Comparison of ENCODE assay signal across 11 cellular contexts in genomic region chr6:44311767-44312166, GRCh38. TPM values are rescaled to one million over a fixed set of nuclear protein-coding genes. Genes with fewer than 3 reads are reported as not detected.
DNase-seq lines count a peak whose midpoint lies in the region; ATAC-seq, FAIRE-seq and TF ChIP-seq lines count a peak whose summit lies in the region.
"Had no signal": no experiment of that assay in that cellular context is flagged by ENCODE, and none has a peak within 500 bp of the region (broad histone marks: within the 10 kb centered on the region; RNA-seq: fewer than 3 reads in every experiment).

No MANE protein-coding gene starts in this region.

- peak overlapping the region; percentile 99 for H3K4me3 Mint-ChIP-seq in activated naive CD4-positive, alpha-beta T cell treated with anti-CD3 and anti-CD28 coated beads, Interleukin-2, amount 50 U/mL, for 24 hours
- peak overlapping the region; percentile 96 for H3K4me3 Mint-ChIP-seq in activated B cell treated with CpG ODN at 0.5 μM for 24 hours

- DNase-seq in activated naive CD4-positive, alpha-beta T cell treated with anti-CD3 and anti-CD28 coated beads, Interleukin-2, amount 50 U/mL, for 16 hours, result no peak
- DNase-seq in activated B cell treated with CpG ODN at 0.5 μM for 24 hours, result no peak
- no peak for DNase-seq in hepatocyte (ENCODE audit: low spot score)
- no peak for DNase-seq in suprapubic skin (ENCODE audit: low spot score in 2 of 2)
- no peak for DNase-seq in NCI-H82 (lab: John Stamatoyannopoulos, UW)
- DNase-seq in GM19239 (ENCODE audit: insufficient read length, low spot score), result no peak
- DNase-seq in HK-2 (ENCODE audit: unreplicated experiment), result no peak
- DNase-seq: NCI-H1048 had no signal

- H3K79me2 ChIP-seq in hepatocyte, result peaks cover 13% of the 10 kb centered on the region

- TF ChIP-seq CTCF in activated B cell treated with CpG ODN at 0.5 μM for 24 hours (IDR thresholded peaks at IDR 0.05) (no peak), hepatocyte (IDR thresholded peaks at IDR 0.05; ENCODE audit: poor library complexity) (no peak), suprapubic skin (IDR thresholded peaks at IDR 0.05) (no peak)

- no peak for FAIRE-seq in GM19239 (lab: Jason Lieb, UNC)
- FAIRE-seq: RCC 7860 had no signal

- WGBS in hepatocyte (ENCODE audit: low lambda C conversion rate, missing lambda C conversion rate), result 90% methylated on average over 3 of the region's 3 CpGs
- WGBS in suprapubic skin, result 81% methylated on average over 3 of the region's 3 CpGs

- no peak for TF ChIP-seq EP300 in suprapubic skin (IDR thresholded peaks at IDR 0.05)

- peaks cover 3% of the 10 kb centered on the region for H3K27me3 ChIP-seq in hepatocyte
- H3K27me3 ChIP-seq in suprapubic skin, result no peaks in the 10 kb centered on the region

- H3K4me1 ChIP-seq in hepatocyte (ENCODE audit: insufficient read depth) (peaks cover 7% of the 10 kb centered on the region), suprapubic skin (peaks cover 12% of the 10 kb centered on the region)

- no peaks in the 10 kb centered on the region for H3K27me3 Mint-ChIP-seq in activated naive CD4-positive, alpha-beta T cell treated with anti-CD3 and anti-CD28 coated beads, Interleukin-2, amount 50 U/mL, for 24 hours
- H3K27me3 Mint-ChIP-seq in activated B cell treated with CpG ODN at 0.5 μM for 24 hours, result no peaks in the 10 kb centered on the region

- H2AFZ ChIP-seq in hepatocyte, result no peak overlapping the region

- peak overlapping the region; percentile 88 for H3K4me2 ChIP-seq in hepatocyte

- no peaks in the 10 kb centered on the region for H3K9me3 Mint-ChIP-seq in activated naive CD4-positive, alpha-beta T cell treated with anti-CD3 and anti-CD28 coated beads, Interleukin-2, amount 50 U/mL, for 24 hours
- no peaks in the 10 kb centered on the region for H3K9me3 Mint-ChIP-seq in activated B cell treated with CpG ODN at 0.5 μM for 24 hours

- H3K36me3 ChIP-seq in hepatocyte (replicated peaks; ENCODE audit: insufficient read depth, low read depth), result no peaks in the 10 kb centered on the region
- H3K36me3 ChIP-seq in suprapubic skin, result peaks cover 42% of the 10 kb centered on the region

- TF ChIP-seq POLR2A in suprapubic skin (IDR thresholded peaks at IDR 0.05), result no peak

- peak overlapping the region; percentile 77 for H3K27ac Mint-ChIP-seq in activated naive CD4-positive, alpha-beta T cell treated with anti-CD3 and anti-CD28 coated beads, Interleukin-2, amount 50 U/mL, for 24 hours
- no peak overlapping the region for H3K27ac Mint-ChIP-seq in activated B cell treated with CpG ODN at 0.5 μM for 24 hours

- no peak for ATAC-seq in activated B cell treated with CpG ODN at 0.5 μM for 24 hours (ENCODE audit: low read depth)

- intact Hi-C loops in activated B cell treated with CpG ODN at 0.5 μM for 24 hours (cut with micrococcal nuclease), result loop anchor here (2.0 kb wide), 2 partner anchors 43 to 65 kb away; partner anchors contain the start of gene HSP90AB1

- H3K4me1 Mint-ChIP-seq in activated naive CD4-positive, alpha-beta T cell treated with anti-CD3 and anti-CD28 coated beads, Interleukin-2, amount 50 U/mL, for 24 hours, result peaks cover 18% of the 10 kb centered on the region
- peaks cover 14% of the 10 kb centered on the region for H3K4me1 Mint-ChIP-seq in activated B cell treated with CpG ODN at 0.5 μM for 24 hours

- H3K36me3 Mint-ChIP-seq in activated naive CD4-positive, alpha-beta T cell treated with anti-CD3 and anti-CD28 coated beads, Interleukin-2, amount 50 U/mL, for 24 hours, result peaks cover 9% of the 10 kb centered on the region
- peaks cover 51% of the 10 kb centered on the region for H3K36me3 Mint-ChIP-seq in activated B cell treated with CpG ODN at 0.5 μM for 24 hours (ENCODE audit: low read depth)

- H3K9me3 ChIP-seq in hepatocyte (ENCODE audit: low read depth) (no peaks in the 10 kb centered on the region), suprapubic skin (no peaks in the 10 kb centered on the region)

- no peak overlapping the region for H3K4me3 ChIP-seq in hepatocyte
- peak overlapping the region; percentile 96 for H3K4me3 ChIP-seq in suprapubic skin

- CTCF ChIA-PET in activated B cell treated with CpG ODN at 0.5 μM for 24 hours (lab: Charles Lee), result interaction anchor here (2.0 kb wide), 1 partner anchor 44 kb away, joined by 6 read pairs; no protein-coding TSS in a partner anchor

- H4K20me1 ChIP-seq in hepatocyte (ENCODE audit: insufficient read depth, poor library complexity, severe bottlenecking), result no peaks in the 10 kb centered on the region

- H3K27ac ChIP-seq in hepatocyte (no peak overlapping the region), suprapubic skin (no peak overlapping the region)

- POLR2A ChIA-PET in activated B cell treated with CpG ODN at 0.5 μM for 24 hours (lab: Charles Lee), result interaction anchor here (0.6 to 2.0 kb wide), 2 partner anchors 65 to 74 kb away, joined by 6 to 18 read pairs; partner anchors contain the start of gene HSP90AB1

- H3K9me2 ChIP-seq in hepatocyte (replicated peaks; ENCODE audit: insufficient read depth), result no peaks in the 10 kb centered on the region

RNA-seq across cellular contexts. Expression of gene AARS2, which starts 1.4 kb away (rescaled TPM):
- total RNA-seq in activated B cell treated with CpG ODN at 0.5 μM for 24 hours, result 19.1 and 22.4 TPM in 2 replicates
- 8.8 and 12.6 TPM in 2 replicates for total RNA-seq in hepatocyte
- 11.9 and 17.6 TPM in 2 replicates for polyA plus RNA-seq in hepatocyte
- total RNA-seq in suprapubic skin, result 10 to 100 TPM; 13.9 to 17.7 (median 16.4) TPM

RNA-seq across cellular contexts. Expression of gene SPATS1, which starts 30.7 kb away (rescaled TPM):
- not detected in 2 replicates for total RNA-seq in activated B cell treated with CpG ODN at 0.5 μM for 24 hours
- total RNA-seq in hepatocyte, result not detected in 2 replicates
- polyA plus RNA-seq in hepatocyte, result not detected in 2 replicates
- not detected for total RNA-seq in suprapubic skin
- polyA plus RNA-seq: BJ had no signal

RNA-seq across cellular contexts. Expression of gene TMEM151B, which starts 41.5 kb away (rescaled TPM):
- total RNA-seq in activated B cell treated with CpG ODN at 0.5 μM for 24 hours (0.10 TPM in 1 of 2 replicates, not detected in the other), hepatocyte (0.30 and 0.44 TPM in 2 replicates), suprapubic skin (under 1 TPM in 2 of 4 donors, not detected in 2; 0.10 to 0.15 TPM)
- polyA plus RNA-seq in hepatocyte, result 0.30 and 1.0 TPM in 2 replicates
- polyA plus RNA-seq: BJ had no signal

RNA-seq across cellular contexts. Expression of gene NFKBIE, which starts 46.4 kb away (rescaled TPM):
- total RNA-seq in activated B cell treated with CpG ODN at 0.5 μM for 24 hours, result 94.7 and 99.2 TPM in 2 replicates
- 13.2 and 16.7 TPM in 2 replicates for total RNA-seq in hepatocyte
- 9.6 and 14.0 TPM in 2 replicates for polyA plus RNA-seq in hepatocyte
- total RNA-seq in suprapubic skin, result 10 to 100 TPM; 12.9 to 25.0 (median 16.1) TPM

RNA-seq across cellular contexts. Expression of gene SLC35B2, which starts 54.4 kb away (rescaled TPM):
- 27.0 and 29.1 TPM in 2 replicates for total RNA-seq in activated B cell treated with CpG ODN at 0.5 μM for 24 hours
- 73.0 and 74.1 TPM in 2 replicates for total RNA-seq in hepatocyte
- 92.9 and 104 TPM in 2 replicates for polyA plus RNA-seq in hepatocyte
- total RNA-seq in suprapubic skin, result 10 to 100 TPM; 26.2 to 38.5 (median 30.9) TPM
